ENCODE assay signal across 16 cellular contexts in the genomic region with DNA sequence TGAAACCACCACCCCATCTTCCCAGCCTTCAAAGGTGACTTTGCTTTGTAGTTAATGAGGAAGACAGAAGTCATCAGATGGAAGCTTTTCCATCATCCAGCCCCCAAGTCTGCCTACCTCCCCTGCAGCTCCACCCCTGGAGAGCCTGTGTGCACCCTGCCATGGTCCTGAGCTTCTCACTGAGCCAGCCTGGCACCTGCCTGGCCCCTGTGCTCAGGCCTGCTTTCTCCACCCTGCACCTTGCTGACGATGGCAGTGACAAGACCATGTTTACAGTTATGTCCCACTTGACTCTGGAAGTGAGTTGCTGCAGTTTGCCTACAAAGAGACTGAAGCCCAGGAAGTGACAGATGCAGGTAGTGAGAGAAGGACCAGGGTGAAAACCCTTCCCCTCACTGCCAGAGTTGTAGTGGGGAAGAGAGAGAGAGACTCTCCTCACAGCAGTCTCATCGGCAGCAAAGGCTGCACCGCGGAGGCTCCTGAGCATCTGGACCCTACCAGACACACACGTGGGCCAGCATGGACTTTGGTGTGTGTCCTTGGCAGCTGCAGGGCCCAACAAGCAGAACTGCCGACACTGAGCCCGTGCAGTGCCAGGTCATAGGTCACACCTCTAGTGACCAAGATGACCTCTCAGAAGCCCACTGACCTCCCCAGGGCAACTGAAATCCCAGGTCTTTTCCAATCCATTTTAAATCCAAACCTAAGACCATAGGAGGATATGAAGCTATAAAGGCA.
A peak's percentile ranks its signal among the peaks of the same experiment; 100 is the strongest.
DNase-seq lines count a peak whose midpoint lies in the region; ATAC-seq and TF ChIP-seq lines count a peak whose summit lies in the region.
"Had no signal": no experiment of that assay in that cellular context is flagged by ENCODE, and none has a peak within 500 bp of the region (broad histone marks: within the 10 kb centered on the region; RNA-seq: fewer than 3 reads in every experiment).

No MANE protein-coding gene starts in this region.

- H3K4me1 ChIP-seq in osteoblast (ENCODE audit: insufficient read depth, low read length): no peaks in the 10 kb centered on the region
- no peaks in the 10 kb centered on the region for H3K4me1 ChIP-seq in SK-N-SH (ENCODE audit: control insufficient read depth in 1 of 2, insufficient read depth in 2 of 2, low read depth in 1 of 2, low read length in 1 of 2)

- TF ChIP-seq EP300 in SK-N-SH (IDR thresholded peaks at IDR 0.05; ENCODE audit: borderline replicate concordance in 1 of 2, low read depth in 1 of 2, low read length in 1 of 2): no peak

- H2AFZ ChIP-seq in osteoblast (ENCODE audit: low read length) (no peak overlapping the region), SK-N-SH (ENCODE audit: low read depth) (no peak overlapping the region)

- no peak for TF ChIP-seq RAD21 in SK-N-SH (IDR thresholded peaks at IDR 0.05; ENCODE audit: low read length)

- no peaks in the 10 kb centered on the region for H3K9me2 ChIP-seq in SK-N-SH

- H4K20me1 ChIP-seq in osteoblast (ENCODE audit: insufficient read depth, low read length) (no peaks in the 10 kb centered on the region), SK-N-SH (ENCODE audit: insufficient read depth) (no peaks in the 10 kb centered on the region)

- H3K4me2 ChIP-seq in osteoblast (ENCODE audit: insufficient read depth, low read length) (no peak overlapping the region), SK-N-SH (no peak overlapping the region)

- in situ Hi-C loops in GM13976 (cut with MboI; ENCODE audit: low sequenced_read_pairs, unreplicated experiment): no loop called here

- POLR2A ChIA-PET in SK-N-SH (lab: Yijun Ruan, JAX): no interaction called here

- no peaks in the 10 kb centered on the region for H3F3A ChIP-seq in SK-N-SH (replicated peaks; ENCODE audit: insufficient read depth)

- peak; percentile 39 for DNase-seq in activated effector memory CD4-positive, alpha-beta T cell treated with anti-CD3 and anti-CD28 coated beads, Interleukin-2, amount 50 U/mL, for 16 hours
- no peak for DNase-seq in activated effector memory CD4-positive, alpha-beta T cell treated with Interleukin-2 at 50 U/mL for 16 hours
- DNase-seq in GM13976 (ENCODE audit: low spot score) (peak; percentile 7), left lobe of liver (ENCODE audit: low spot score) (peak; percentile 75), osteoblast (ENCODE audit: insufficient read length, low spot score, missing footprints) (peak; percentile 44), SK-N-SH (no peak), 8988T (no peak)
- DNase-seq: ACHN; C1 segment of cervical spinal cord; Calu3; CD4-positive, alpha-beta T cell; DMS 273 treated with DMSO at 0.1 percent for 48 hours; DMS79 treated with DMSO at 0.1 percent for 48 hours; EL; GOT3; H9 had no signal

- 60% methylated on average over 7 of the region's 7 CpGs for WGBS in SK-N-SH (ENCODE audit: low lambda C conversion rate)

- TF ChIP-seq CTCF in GM13976 (IDR thresholded peaks at IDR 0.05; ENCODE audit: borderline replicate concordance, control extremely low read depth, extremely low read depth, insufficient read depth, missing control alignments): no peak
- TF ChIP-seq CTCF in osteoblast (IDR thresholded peaks at IDR 0.05; ENCODE audit: extremely low read depth, low read depth, low read length): no peak
- no peak for TF ChIP-seq CTCF in SK-N-SH (IDR thresholded peaks at IDR 0.05)

- H3K4me3 ChIP-seq in osteoblast (ENCODE audit: insufficient read depth, low read length) (no peak overlapping the region), SK-N-SH (ENCODE audit: low read depth in 2 of 2, low read length in 1 of 2) (no peak overlapping the region)

- no peaks in the 10 kb centered on the region for H3K79me2 ChIP-seq in osteoblast (ENCODE audit: insufficient read depth, low read length)
- H3K79me2 ChIP-seq in SK-N-SH (ENCODE audit: insufficient read depth): no peaks in the 10 kb centered on the region

- no peaks in the 10 kb centered on the region for H3K36me3 ChIP-seq in osteoblast (ENCODE audit: insufficient read depth, low read length)
- no peaks in the 10 kb centered on the region for H3K36me3 ChIP-seq in SK-N-SH (replicated peaks in 1 of 2; ENCODE audit: control insufficient read depth in 1 of 2, insufficient read depth in 2 of 2, low read length in 1 of 2)

- H3K27me3 ChIP-seq in osteoblast (ENCODE audit: insufficient read depth, low read length) (no peaks in the 10 kb centered on the region), SK-N-SH (ENCODE audit: insufficient read depth) (no peaks in the 10 kb centered on the region)

- H3K9me3 ChIP-seq in osteoblast (ENCODE audit: low read depth, low read length) (no peaks in the 10 kb centered on the region), SK-N-SH (no peaks in the 10 kb centered on the region)

- CTCF ChIA-PET in SK-N-SH (lab: Yijun Ruan, JAX): no interaction called here

- H3K27ac ChIP-seq in osteoblast (ENCODE audit: low read depth, low read length) (no peak overlapping the region), SK-N-SH (ENCODE audit: low read depth in 2 of 2, low read length in 1 of 2) (no peak overlapping the region)

- peak; percentile 93 for ATAC-seq in left lobe of liver

- H3K9ac ChIP-seq in SK-N-SH: no peak overlapping the region

TF ChIP-seq in SK-N-SH, 30 proteins besides CTCF, POLR2A, EP300 and RAD21:
- TF ChIP-seq JUND (IDR thresholded peaks at IDR 0.05): no peak
- no peak for TF ChIP-seq RXRA (IDR thresholded peaks at IDR 0.05; ENCODE audit: borderline replicate concordance, low read depth)
- no peak for TF ChIP-seq SMC3 (IDR thresholded peaks at IDR 0.05; ENCODE audit: low read depth, low read length)
- TF ChIP-seq NFIC (IDR thresholded peaks at IDR 0.05; ENCODE audit: borderline replicate concordance): no peak

Comparison
In these comparisons a context has a peak if more than half of its experiments do, and no peak if none do; other contexts are left out.
1. DNase-seq: peak in activated effector memory CD4-positive, alpha-beta T cell treated with anti-CD3 and anti-CD28 coated beads, Interleukin-2, amount 50 U/mL, for 16 hours (single experiment), GM13976 (single experiment), left lobe of liver (single experiment) and osteoblast (single experiment); none in activated effector memory CD4-positive, alpha-beta T cell treated with Interleukin-2 at 50 U/mL for 16 hours (single experiment), SK-N-SH (single experiment) and 8988T (single experiment).